ENCODE assay signal across 9 cellular contexts in the genomic region with DNA sequence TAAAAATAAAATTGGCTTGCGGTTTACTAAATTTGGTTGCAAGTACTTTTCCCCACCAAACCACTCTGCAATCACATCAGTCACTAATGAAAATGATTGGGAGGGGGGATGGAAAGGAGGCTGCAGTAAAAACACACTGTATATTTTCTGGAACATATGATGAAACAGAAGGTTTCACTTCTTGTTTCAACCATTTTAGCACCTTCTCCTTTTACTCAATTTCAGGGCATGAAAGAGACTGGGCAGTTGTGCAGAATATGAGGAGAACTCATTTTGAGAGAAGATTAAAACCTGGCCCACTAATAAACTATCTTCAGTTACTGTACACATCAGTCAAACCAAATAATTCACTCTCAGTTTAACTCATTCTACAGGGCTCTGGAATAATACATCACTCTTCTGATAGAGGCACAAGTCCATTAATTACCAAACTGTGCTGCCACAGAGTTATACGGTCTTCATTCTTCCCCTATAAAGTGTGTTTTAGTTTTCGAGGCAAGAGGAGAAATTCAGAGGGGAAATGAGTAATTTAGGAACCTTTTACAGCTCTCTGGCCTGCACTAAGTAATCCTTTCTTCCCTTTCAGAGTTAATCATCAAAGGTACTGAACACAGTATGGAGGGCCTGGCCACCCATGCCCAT. TPM values are rescaled to one million over a fixed set of nuclear protein-coding genes. Genes with fewer than 3 reads are reported as not detected.
DNase-seq lines count a peak whose midpoint lies in the region; ATAC-seq, FAIRE-seq and TF ChIP-seq lines count a peak whose summit lies in the region.
"Had no signal": no experiment of that assay in that cellular context is flagged by ENCODE, and none has a peak within 500 bp of the region (broad histone marks: within the 10 kb centered on the region; RNA-seq: fewer than 3 reads in every experiment).

No MANE protein-coding gene starts in this region.

- peak; percentile 78 for ATAC-seq in GM21390 (IDR thresholded peaks at IDR 0.05; ENCODE audit: unreplicated experiment)
- ATAC-seq in HG03558 (IDR thresholded peaks at IDR 0.05; ENCODE audit: extremely low read depth, unreplicated experiment): peak; percentile 46

- no peak for FAIRE-seq in urothelium cell line (lab: Jason Lieb, UNC)
- FAIRE-seq: colon had no signal

- H3K27ac ChIP-seq in dorsolateral prefrontal cortex: peak overlapping the region in 33 of 59 donors; percentile 0 to 72 (median 39)

- H3K27me3 ChIP-seq in dorsolateral prefrontal cortex: no peaks in the 10 kb centered on the region

- TF ChIP-seq CTCF in GM12865 (IDR thresholded peaks at IDR 0.05; ENCODE audit: insufficient read depth, low read depth, low read length, missing control alignments) (no peak), dorsolateral prefrontal cortex (IDR thresholded peaks at IDR 0.05 in 54 of 56, conservative IDR thresholded peaks at IDR 0.05 in 2 of 56; ENCODE audit: low read depth in 1 of 56, partially characterized antibody in 56 of 56) (no peak)

- peak; percentile 65 for DNase-seq in GM12865 (ENCODE audit: low read depth)
- DNase-seq in dorsolateral prefrontal cortex: no peak
- no peak for DNase-seq in AG20443 (ENCODE audit: low spot score)
- DNase-seq in urothelium cell line (ENCODE audit: low spot score): no peak
- no peak for DNase-seq in RKO (ENCODE audit: low spot score)
- DNase-seq in A172 (ENCODE audit: low spot score): no peak

- no peak overlapping the region for H3K4me3 ChIP-seq in GM12865 (ENCODE audit: low read depth, low read length)
- H3K4me3 ChIP-seq in dorsolateral prefrontal cortex: no peak overlapping the region

- intact Hi-C loops in dorsolateral prefrontal cortex (cut with DNase I): no loop called here

RNA-seq across cellular contexts. Expression of a gene that starts 25.5 kb away (rescaled TPM):
- total RNA-seq in dorsolateral prefrontal cortex: 10 to 100 TPM; 32.3 to 79.7 (median 52.0) TPM
- total RNA-seq in A172 (2014; rRNA removed; shearing (Covaris generic)): 18.8 and 28.3 TPM in 2 replicates
